Comparison of ENCODE assay signal across 22 cellular contexts in the genomic region with DNA sequence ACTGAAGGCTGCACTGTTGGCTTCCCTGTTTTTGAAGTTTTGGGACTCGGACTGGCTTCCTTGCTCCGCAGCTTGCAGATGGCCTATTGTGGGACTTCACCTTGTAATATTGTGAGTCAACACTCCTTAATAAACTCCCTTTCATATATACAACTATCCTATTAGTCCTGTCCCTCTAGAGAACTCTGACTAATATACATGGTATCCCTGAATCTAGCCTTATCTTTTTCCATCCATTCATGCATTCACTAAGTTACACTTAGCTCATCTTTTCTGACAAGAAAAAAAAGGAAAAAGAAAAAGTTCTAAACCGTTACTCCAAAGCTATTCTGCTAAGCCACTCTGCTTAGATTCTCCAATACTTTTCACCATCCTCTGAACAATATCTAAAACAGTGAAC.
"Had no signal": no experiment of that assay in that cellular context is flagged by ENCODE, and none has a peak within 500 bp of the region (broad histone marks: within the 10 kb centered on the region; RNA-seq: fewer than 3 reads in every experiment).

No MANE protein-coding gene starts in this region.

- H3K4me1 ChIP-seq: foreskin keratinocyte, spleen, testis, tibial nerve, upper lobe of right lung, vagina had no signal

- H3K36me3 Mint-ChIP-seq: stimulated activated memory B cell treated with anti-CD40 and anti-IgM and Interleukin-4, amounts not matched to agents 10 μg/mL and 1 μg/mL and 100 μg/mL, for 72 hours had no signal

- H3K9me3 Mint-ChIP-seq: endodermal cell had no signal

- DNase-seq: effector CD4-positive, alpha-beta T cell; endodermal cell; erythroblast; kidney glomerular epithelial cell; mammary epithelial cell; mucosa of descending colon; naive thymus-derived CD8-positive, alpha-beta T cell; posterior cingulate gyrus; spleen; stimulated activated CD4-positive, alpha-beta T cell treated with anti-CD3 and anti-CD28 coated beads, Interleukin-15, amount 100 ng/mL, for 24 hours; stimulated activated CD4-positive, alpha-beta T cell treated with anti-CD3 and anti-CD28 coated beads, Interleukin-1b, Interleukin-23, amount 100 ng/mL, for 48 hours; stimulated activated CD4-positive, alpha-beta T cell treated with anti-CD3 and anti-CD28 coated beads, Interleukin-4, amount 100 ng/mL, for 24 hours; testis; upper lobe of right lung had no signal

- H3K27me3 ChIP-seq: foreskin keratinocyte, neutrophil, spleen, testis, tibial nerve, upper lobe of right lung, vagina had no signal

- ATAC-seq: foreskin keratinocyte; left lobe of liver; mucosa of descending colon; naive thymus-derived CD8-positive, alpha-beta T cell; sciatic nerve; stimulated activated memory B cell treated with anti-CD40 and anti-IgM and Interleukin-4, amounts not matched to agents 10 μg/mL and 1 μg/mL and 100 μg/mL, for 72 hours; upper lobe of right lung had no signal

- H3K9me3 ChIP-seq: neutrophil, testis, tibial nerve, upper lobe of right lung, vagina had no signal

- H3K4me3 ChIP-seq: mucosa of descending colon, spleen, testis, tibial nerve, upper lobe of right lung, vagina had no signal

- H3K4me3 Mint-ChIP-seq: endodermal cell; naive thymus-derived CD8-positive, alpha-beta T cell; stimulated activated memory B cell treated with anti-CD40 and anti-IgM and Interleukin-4, amounts not matched to agents 10 μg/mL and 1 μg/mL and 100 μg/mL, for 72 hours; stimulated activated naive CD8-positive, alpha-beta T cell treated with anti-CD3 and anti-CD28 coated beads, Interleukin-15, Interleukin-2, amounts not matched to agents 100 ng/mL and 50 ng/mL, for 24 hours had no signal

- H3K27me3 Mint-ChIP-seq: naive thymus-derived CD8-positive, alpha-beta T cell; stimulated activated memory B cell treated with anti-CD40 and anti-IgM and Interleukin-4, amounts not matched to agents 10 μg/mL and 1 μg/mL and 100 μg/mL, for 72 hours; stimulated activated naive CD8-positive, alpha-beta T cell treated with anti-CD3 and anti-CD28 coated beads, Interleukin-15, Interleukin-2, amounts not matched to agents 100 ng/mL and 50 ng/mL, for 24 hours had no signal

- H3K36me3 ChIP-seq: neutrophil, spleen, tibial nerve, upper lobe of right lung, vagina had no signal

- H3K27ac ChIP-seq: foreskin keratinocyte, neutrophil, spleen, testis, tibial nerve, upper lobe of right lung, vagina had no signal

- H3K27ac Mint-ChIP-seq: endodermal cell; stimulated activated memory B cell treated with anti-CD40 and anti-IgM and Interleukin-4, amounts not matched to agents 10 μg/mL and 1 μg/mL and 100 μg/mL, for 72 hours; stimulated activated naive CD8-positive, alpha-beta T cell treated with anti-CD3 and anti-CD28 coated beads, Interleukin-15, Interleukin-2, amounts not matched to agents 100 ng/mL and 50 ng/mL, for 24 hours had no signal

- H3K4me1 Mint-ChIP-seq: naive thymus-derived CD8-positive, alpha-beta T cell; stimulated activated memory B cell treated with anti-CD40 and anti-IgM and Interleukin-4, amounts not matched to agents 10 μg/mL and 1 μg/mL and 100 μg/mL, for 72 hours had no signal
